Comparison of ENCODE assay signal across 17 cellular contexts in genomic region chr4:146445198-146446150, GRCh38.
DNase-seq lines count a peak whose midpoint lies in the region; ATAC-seq, FAIRE-seq and TF ChIP-seq lines count a peak whose summit lies in the region.
"Had no signal": no experiment of that assay in that cellular context is flagged by ENCODE, and none has a peak within 500 bp of the region (broad histone marks: within the 10 kb centered on the region; RNA-seq: fewer than 3 reads in every experiment).

No MANE protein-coding gene starts in this region.

- no peaks in the 10 kb centered on the region for H4K20me1 ChIP-seq in K562 (replicated peaks; ENCODE audit: control insufficient read depth, insufficient read depth, low read length)
- H4K20me1 ChIP-seq: BLaER1 had no signal

- no peak overlapping the region for H2BK5ac ChIP-seq in neuronal stem cell (ENCODE audit: low read length)

- intact Hi-C loops in Right ventricle myocardium inferior (cut with DNase I) (no loop called here), right cardiac atrium (cut with DNase I) (no loop called here), K562 (cut with micrococcal nuclease) (no loop called here), MCF 10A (cut with micrococcal nuclease) (no loop called here)

- H3K18ac ChIP-seq in neuronal stem cell (ENCODE audit: low read length): peak overlapping the region; percentile 51

- no peaks in the 10 kb centered on the region for H3K9me3 ChIP-seq in right cardiac atrium (ENCODE audit: control insufficient read depth, low read length)
- no peaks in the 10 kb centered on the region for H3K9me3 ChIP-seq in K562 (replicated peaks; ENCODE audit: control insufficient read depth, insufficient read depth, low read depth, low read length)
- peaks cover 3 to 5% of the 10 kb centered on the region in 2 donors for H3K9me3 ChIP-seq in neuronal stem cell (replicated peaks in 1 of 2; ENCODE audit: control insufficient read depth in 2 of 2, insufficient read depth in 1 of 2, low read depth in 1 of 2, low read length in 2 of 2)
- H3K9me3 ChIP-seq: HAP-1 had no signal

- H3K27me3 Mint-ChIP-seq in endothelial cell (ENCODE audit: unreplicated experiment): no peaks in the 10 kb centered on the region
- no peaks in the 10 kb centered on the region for H3K27me3 Mint-ChIP-seq in MCF 10A (ENCODE audit: insufficient read depth, unreplicated experiment)
- H3K27me3 Mint-ChIP-seq: CD4-positive, alpha-beta memory T cell had no signal

- DNase-seq in Right ventricle myocardium inferior (ENCODE audit: missing footprints): peak; percentile 55
- DNase-seq in right cardiac atrium: no peak
- DNase-seq in K562 (ENCODE audit: extremely low read depth in 1 of 4, low spot score in 3 of 4): no peak
- DNase-seq in endothelial cell (ENCODE audit: low spot score): no peak
- no peak for DNase-seq in neuronal stem cell (ENCODE audit: low spot score)
- no peak for DNase-seq in MCF 10A (ENCODE audit: unreplicated experiment)
- DNase-seq: 8988T; CD4-positive, alpha-beta memory T cell; DMS153; DMS79; GDM1 had no signal

- no peaks in the 10 kb centered on the region for H3K9me3 Mint-ChIP-seq in endothelial cell (ENCODE audit: unreplicated experiment)
- no peaks in the 10 kb centered on the region for H3K9me3 Mint-ChIP-seq in MCF 10A (ENCODE audit: unreplicated experiment)

- H3K36me3 Mint-ChIP-seq in endothelial cell (ENCODE audit: low read depth, unreplicated experiment) (peaks cover 16% of the 10 kb centered on the region), MCF 10A (ENCODE audit: insufficient read depth, unreplicated experiment) (peaks cover 6% of the 10 kb centered on the region)

- no peaks in the 10 kb centered on the region for H3K9me1 ChIP-seq in K562 (ENCODE audit: control insufficient read depth, insufficient read depth, low read length)

- H3K79me2 ChIP-seq in K562 (ENCODE audit: control insufficient read depth, insufficient read depth, low read length): no peaks in the 10 kb centered on the region

- no peak overlapping the region for H2BK120ac ChIP-seq in neuronal stem cell (ENCODE audit: low read depth, low read length)

- no peaks in the 10 kb centered on the region for H3K27me3 ChIP-seq in right cardiac atrium (ENCODE audit: control insufficient read depth, insufficient read depth)
- H3K27me3 ChIP-seq in K562 (ENCODE audit: control insufficient read depth in 2 of 2, insufficient read depth in 2 of 2, low read length in 2 of 2): no peaks in the 10 kb centered on the region
- H3K27me3 ChIP-seq in neuronal stem cell (ENCODE audit: control insufficient read depth in 3 of 3, insufficient read depth in 3 of 3, low read depth in 1 of 3, low read length in 3 of 3): no peaks in the 10 kb centered on the region
- H3K27me3 ChIP-seq: BLaER1 had no signal

- H3K27ac ChIP-seq in right cardiac atrium (ENCODE audit: low read length) (no peak overlapping the region), K562 (ENCODE audit: extremely low read depth, low read depth, low read length) (no peak overlapping the region), neuronal stem cell (replicated peaks; ENCODE audit: low read length) (no peak overlapping the region)
- H3K27ac ChIP-seq: BLaER1 had no signal

- no peak for TF ChIP-seq EP300 in K562 (IDR thresholded peaks at IDR 0.05; ENCODE audit: low read length)

- H3K9ac ChIP-seq in K562 (ENCODE audit: insufficient read depth in 1 of 2, low read depth in 2 of 2, low read length in 2 of 2): no peak overlapping the region
- no peak overlapping the region for H3K9ac ChIP-seq in neuronal stem cell (ENCODE audit: low read depth, low read length, poor library complexity)
- H3K9ac ChIP-seq: BLaER1 had no signal

- H3K79me1 ChIP-seq in neuronal stem cell (ENCODE audit: low read depth, low read length): peaks cover 2% of the 10 kb centered on the region

- H4K8ac ChIP-seq in neuronal stem cell (ENCODE audit: low read depth, low read length): no peak overlapping the region

- CTCF ChIA-PET in K562 (lab: Yijun Ruan, JAX; ENCODE audit: low intra/inter-chr PET ratio): no interaction called here
- CTCF ChIA-PET in MCF 10A (lab: Yijun Ruan, JAX): interaction anchor here (1.0 kb wide), 1 partner anchor 84 kb away, joined by 3 read pairs; no protein-coding TSS in a partner anchor

- H3K4me1 Mint-ChIP-seq in endothelial cell (ENCODE audit: unreplicated experiment): peaks cover 3% of the 10 kb centered on the region
- H3K4me1 Mint-ChIP-seq in MCF 10A (ENCODE audit: insufficient read depth, unreplicated experiment): peaks cover 8% of the 10 kb centered on the region
- H3K4me1 Mint-ChIP-seq: CD14-positive monocyte had no signal

- BruUV-seq in K562 (replicated peaks; lab: Mats Ljungman, UMichigan): no TSS peak
- BruUV-seq in MCF 10A (replicated peaks; lab: Mats Ljungman, UMichigan): no TSS peak

- WGBS in right cardiac atrium: 98% methylated on average over 37 of the region's 37 CpGs
- 86% methylated on average over 31 of the region's 37 CpGs for WGBS in K562 (ENCODE audit: insufficient coverage, low coverage, missing lambda C conversion rate)
- no CpG with 5 or more reads among the region's 37 CpGs for WGBS in neuronal stem cell (ENCODE audit: extremely low coverage in 2 of 2, insufficient read length in 2 of 2, insufficient replicate concordance in 1 of 2), 2 donors

- H3K4ac ChIP-seq in neuronal stem cell (ENCODE audit: low read length): no peak overlapping the region

- peak overlapping the region; percentile 42 for H3K27ac Mint-ChIP-seq in endothelial cell (ENCODE audit: unreplicated experiment)
- no peak overlapping the region for H3K27ac Mint-ChIP-seq in MCF 10A (ENCODE audit: low read depth, unreplicated experiment)
- H3K27ac Mint-ChIP-seq: CD4-positive, alpha-beta memory T cell had no signal

- H3K4me3 Mint-ChIP-seq in endothelial cell (ENCODE audit: unreplicated experiment) (peak overlapping the region; percentile 81), MCF 10A (ENCODE audit: unreplicated experiment) (no peak overlapping the region)
- H3K4me3 Mint-ChIP-seq: CD14-positive monocyte; CD4-positive, alpha-beta memory T cell had no signal

- H2AFZ ChIP-seq in K562 (ENCODE audit: low read depth, low read length): no peak overlapping the region
- H2AFZ ChIP-seq in neuronal stem cell (ENCODE audit: low read length): no peak overlapping the region

- no peak overlapping the region for H2BK12ac ChIP-seq in neuronal stem cell (ENCODE audit: low read length)

- ATAC-seq in Right ventricle myocardium inferior (no peak), right cardiac atrium (no peak), K562 (no peak), GM21528 (IDR thresholded peaks at IDR 0.05; ENCODE audit: low FRiP score, unreplicated experiment) (no peak)

- in situ Hi-C loops in K562 (cut with MboI): no loop called here

- H2AK5ac ChIP-seq in neuronal stem cell (ENCODE audit: low read depth, low read length): no peak overlapping the region

- TF ChIP-seq RAD21 in K562 (CRISPR knock-in tag; conservative IDR thresholded peaks at IDR 0.05 in 1 of 2, IDR thresholded peaks at IDR 0.05 in 1 of 2): no peak

- no peak overlapping the region for H3K23ac ChIP-seq in neuronal stem cell (ENCODE audit: low read depth, low read length, poor library complexity)

- H2BK15ac ChIP-seq in neuronal stem cell (ENCODE audit: low read length): no peak overlapping the region

- H3K4me1 ChIP-seq in right cardiac atrium (ENCODE audit: control insufficient read depth, insufficient read depth, low read length): no peaks in the 10 kb centered on the region
- no peaks in the 10 kb centered on the region for H3K4me1 ChIP-seq in K562 (replicated peaks in 1 of 2; ENCODE audit: control insufficient read depth in 2 of 2, insufficient read depth in 2 of 2, low read length in 2 of 2)
- peaks cover 0 to 5% of the 10 kb centered on the region in 2 donors for H3K4me1 ChIP-seq in neuronal stem cell (ENCODE audit: control insufficient read depth in 2 of 2, insufficient read depth in 1 of 2, low read depth in 1 of 2, low read length in 2 of 2)
- H3K4me1 ChIP-seq: BLaER1, HAP-1 had no signal

- H3K4me3 ChIP-seq in right cardiac atrium (ENCODE audit: low read length) (no peak overlapping the region), K562 (no peak overlapping the region), neuronal stem cell (ENCODE audit: low read length in 2 of 2) (no peak overlapping the region)
- H3K4me3 ChIP-seq: BLaER1, HAP-1 had no signal

- FAIRE-seq in K562 (lab: Jason Lieb, UNC): no peak
- FAIRE-seq: GM12892, GM18507 had no signal

- TF ChIP-seq CTCF in K562 (IDR thresholded peaks at IDR 0.05 in 2 of 3, conservative IDR thresholded peaks at IDR 0.05 in 1 of 3; ENCODE audit: insufficient read depth in 2 of 3, low read depth in 1 of 3, low read length in 3 of 3) (no peak), endothelial cell (IDR thresholded peaks at IDR 0.05; ENCODE audit: unreplicated experiment) (no peak), MCF 10A (IDR thresholded peaks at IDR 0.05; ENCODE audit: unreplicated experiment) (no peak)

- H4K91ac ChIP-seq in neuronal stem cell (ENCODE audit: low read depth, low read length, poor library complexity): no peak overlapping the region

- no peak for TF ChIP-seq POLR2A in K562 (conservative IDR thresholded peaks at IDR 0.05)

- POLR2A ChIA-PET in K562 (lab: Yijun Ruan, JAX): no interaction called here
- POLR2A ChIA-PET in MCF 10A (lab: Yijun Ruan, JAX): no interaction called here

- no peak overlapping the region for H3K4me2 ChIP-seq in K562 (ENCODE audit: insufficient read depth, low read length)
- no peak overlapping the region for H3K4me2 ChIP-seq in neuronal stem cell (ENCODE audit: insufficient read depth, low read length, poor library complexity, severe bottlenecking)
- H3K4me2 ChIP-seq: BLaER1 had no signal

- H3K36me3 ChIP-seq in K562 (ENCODE audit: control insufficient read depth, insufficient read depth, low read length) (no peaks in the 10 kb centered on the region), neuronal stem cell (replicated peaks in 1 of 2; ENCODE audit: control insufficient read depth in 2 of 2, insufficient read depth in 2 of 2, low read length in 2 of 2) (no peaks in the 10 kb centered on the region)
- H3K36me3 ChIP-seq: HAP-1 had no signal

- H3K14ac ChIP-seq in neuronal stem cell (ENCODE audit: low read length): peak overlapping the region; percentile 27

TF ChIP-seq in K562, 482 proteins besides CTCF, POLR2A, EP300 and RAD21 (continues in another document):
- no peak for TF ChIP-seq DACH1 (IDR thresholded peaks at IDR 0.05; ENCODE audit: partially characterized antibody)
